Comparison of ENCODE assay signal across 22 cellular contexts in genomic region chr11:117551761-117552343, GRCh38.
"Had no signal": no experiment of that assay in that cellular context is flagged by ENCODE, and none has a peak within 500 bp of the region (broad histone marks: within the 10 kb centered on the region; RNA-seq: fewer than 3 reads in every experiment).

No MANE protein-coding gene starts in this region.

- H3K4me3 ChIP-seq: coronary artery, lung, psoas muscle, skin epidermis, thoracic aorta, tibial nerve, upper lobe of left lung had no signal

- H3K27me3 Mint-ChIP-seq: stimulated activated naive CD8-positive, alpha-beta T cell treated with anti-CD3 and anti-CD28 coated beads, Interleukin-15, Interleukin-2, amounts not matched to agents 100 ng/mL and 50 ng/mL, for 24 hours had no signal

- H3K4me3 Mint-ChIP-seq: effector memory CD8-positive, alpha-beta T cell; immature natural killer cell; memory B cell; natural killer cell; stimulated activated naive B cell treated with anti-CD40 and anti-IgM and Interleukin-4, amounts not matched to agents 10 μg/mL and 1 μg/mL and 100 μg/mL, for 72 hours; stimulated activated naive CD8-positive, alpha-beta T cell treated with anti-CD3 and anti-CD28 coated beads, Interleukin-15, Interleukin-2, amounts not matched to agents 100 ng/mL and 50 ng/mL, for 24 hours had no signal

- DNase-seq: dermis blood vessel endothelial cell; effector memory CD8-positive, alpha-beta T cell; hypothalamus; immature natural killer cell; islet precursor cell; kidney glomerular epithelial cell; left colon; left ventricle myocardium superior; natural killer cell; psoas muscle; right cardiac atrium; stimulated activated CD4-positive, alpha-beta T cell treated with anti-CD3 and anti-CD28 coated beads, Interleukin-15, amount 100 ng/mL, for 24 hours; stimulated activated CD4-positive, alpha-beta T cell treated with anti-CD3 and anti-CD28 coated beads, Interleukin-2, amount 100 ng/mL, for 48 hours; stimulated activated naive B cell treated with anti-CD40 and anti-IgM and Interleukin-4, amounts not matched to agents 10 μg/mL and 1 μg/mL and 100 μg/mL, for 72 hours; upper lobe of left lung had no signal

- ATAC-seq: effector memory CD8-positive, alpha-beta T cell; left colon; left ventricle myocardium superior; natural killer cell; psoas muscle; right cardiac atrium; stimulated activated naive B cell treated with anti-CD40 and anti-IgM and Interleukin-4, amounts not matched to agents 10 μg/mL and 1 μg/mL and 100 μg/mL, for 72 hours had no signal

- H3K4me1 ChIP-seq: psoas muscle, tibial nerve, upper lobe of left lung had no signal

- H3K9me3 Mint-ChIP-seq: effector memory CD8-positive, alpha-beta T cell; immature natural killer cell; natural killer cell; stimulated activated naive B cell treated with anti-CD40 and anti-IgM and Interleukin-4, amounts not matched to agents 10 μg/mL and 1 μg/mL and 100 μg/mL, for 72 hours; stimulated activated naive CD8-positive, alpha-beta T cell treated with anti-CD3 and anti-CD28 coated beads, Interleukin-15, Interleukin-2, amounts not matched to agents 100 ng/mL and 50 ng/mL, for 24 hours had no signal

- H3K36me3 ChIP-seq: thoracic aorta, tibial nerve, upper lobe of left lung had no signal

- H3K27me3 ChIP-seq: upper lobe of left lung had no signal

- H3K27ac ChIP-seq: coronary artery, psoas muscle, skin epidermis, thoracic aorta, tibial nerve, upper lobe of left lung had no signal

- H3K4me1 Mint-ChIP-seq: immature natural killer cell, natural killer cell had no signal

- H3K9me3 ChIP-seq: psoas muscle, thoracic aorta, tibial nerve, upper lobe of left lung had no signal

- H3K27ac Mint-ChIP-seq: effector memory CD8-positive, alpha-beta T cell; immature natural killer cell; memory B cell; natural killer cell; stimulated activated naive B cell treated with anti-CD40 and anti-IgM and Interleukin-4, amounts not matched to agents 10 μg/mL and 1 μg/mL and 100 μg/mL, for 72 hours; stimulated activated naive CD8-positive, alpha-beta T cell treated with anti-CD3 and anti-CD28 coated beads, Interleukin-15, Interleukin-2, amounts not matched to agents 100 ng/mL and 50 ng/mL, for 24 hours had no signal

- H3K36me3 Mint-ChIP-seq: immature natural killer cell, natural killer cell had no signal
